In the genomic region with DNA sequence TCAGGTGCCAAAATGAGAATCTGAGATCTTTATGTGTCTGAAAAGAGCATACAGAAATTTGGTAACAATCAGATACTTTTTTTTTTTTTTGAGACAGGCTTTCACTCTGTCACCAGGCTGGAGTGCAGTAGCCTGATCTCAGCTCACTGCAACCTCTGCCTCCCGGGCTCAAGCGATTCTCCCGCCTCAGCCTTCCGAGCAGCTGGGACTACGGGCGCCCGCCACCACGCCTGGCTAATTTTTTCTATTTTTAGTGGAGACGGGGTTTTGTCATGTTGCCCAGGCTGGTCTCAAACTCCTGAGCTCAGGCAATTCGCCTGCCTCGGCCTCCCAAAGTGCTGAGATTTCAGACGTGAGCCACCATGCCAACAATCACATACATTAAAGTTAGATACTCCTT, we compare ENCODE assay signal across 12 cellular contexts. TPM values are rescaled to one million over a fixed set of nuclear protein-coding genes. Genes with fewer than 3 reads are reported as not detected.
DNase-seq lines count a peak whose midpoint lies in the region; ATAC-seq, FAIRE-seq and TF ChIP-seq lines count a peak whose summit lies in the region.
"Not testable (repeated sequence)": the region's sequence is repeated elsewhere in the genome, so short reads cannot be mapped to it uniquely, and the experiment has no call there.
"Had no signal": no experiment of that assay in that cellular context is flagged by ENCODE, and none has a peak within 500 bp of the region (broad histone marks: within the 10 kb centered on the region; RNA-seq: fewer than 3 reads in every experiment).

No MANE protein-coding gene starts in this region.

- not testable (repeated sequence) for H3K79me2 ChIP-seq in PC-9 (ENCODE audit: low read depth); GM12878 (ENCODE audit: control insufficient read depth, insufficient read depth, low read length)

- not testable (repeated sequence) for H3K9me3 Mint-ChIP-seq in CD4-positive, alpha-beta memory T cell; IgD-negative memory B cell; activated CD8-positive, alpha-beta T cell treated with anti-CD3 and anti-CD28 coated beads for 36 hours; naive thymus-derived CD4-positive, alpha-beta T cell; stimulated activated naive CD8-positive, alpha-beta T cell treated with anti-CD3 and anti-CD28 coated beads, Interleukin-15, amount 100 ng/mL, for 72 hours

- peak overlapping the region in 7 of 8 donors; percentile 20 to 100 (median 71) for H3K4me3 Mint-ChIP-seq in CD4-positive, alpha-beta memory T cell
- peak overlapping the region; percentile 38 to 97 (median 76) for H3K4me3 Mint-ChIP-seq in IgD-negative memory B cell
- peak overlapping the region; percentile 100 for H3K4me3 Mint-ChIP-seq in activated CD8-positive, alpha-beta T cell treated with anti-CD3 and anti-CD28 coated beads for 36 hours
- peak overlapping the region in 5 of 10 donors; percentile 27 to 100 (median 92) for H3K4me3 Mint-ChIP-seq in naive thymus-derived CD4-positive, alpha-beta T cell
- H3K4me3 Mint-ChIP-seq in stimulated activated naive CD8-positive, alpha-beta T cell treated with anti-CD3 and anti-CD28 coated beads, Interleukin-15, amount 100 ng/mL, for 72 hours, result peak overlapping the region; percentile 31 to 97

- peak overlapping the region in 6 of 7 donors; percentile 36 to 100 (median 99) for H3K27ac Mint-ChIP-seq in CD4-positive, alpha-beta memory T cell
- peak overlapping the region; percentile 53 to 97 (median 92) for H3K27ac Mint-ChIP-seq in IgD-negative memory B cell
- H3K27ac Mint-ChIP-seq in activated CD8-positive, alpha-beta T cell treated with anti-CD3 and anti-CD28 coated beads for 36 hours, result peak overlapping the region; percentile 100
- peak overlapping the region in 5 of 9 donors; percentile 33 to 96 (median 94) for H3K27ac Mint-ChIP-seq in naive thymus-derived CD4-positive, alpha-beta T cell
- not testable (repeated sequence) for H3K27ac Mint-ChIP-seq in stimulated activated naive CD8-positive, alpha-beta T cell treated with anti-CD3 and anti-CD28 coated beads, Interleukin-15, amount 100 ng/mL, for 72 hours

- not testable (repeated sequence) for TF ChIP-seq CTCF in PC-9 (conservative IDR thresholded peaks at IDR 0.05); activated CD8-positive, alpha-beta T cell treated with anti-CD3 and anti-CD28 coated beads for 36 hours (IDR thresholded peaks at IDR 0.05); GM12878 (IDR thresholded peaks at IDR 0.05 in 2 of 3, conservative IDR thresholded peaks at IDR 0.05 in 1 of 3; ENCODE audit: control insufficient read depth in 2 of 3, extremely low read depth in 1 of 3, insufficient read depth in 1 of 3, low read depth in 3 of 3, low read length in 3 of 3)

- TF ChIP-seq RAD21 in GM12878 (IDR thresholded peaks at IDR 0.05; ENCODE audit: insufficient read depth, low read depth, low read length), result not testable (repeated sequence)

- not testable (repeated sequence) for ATAC-seq in activated CD8-positive, alpha-beta T cell treated with anti-CD3 and anti-CD28 coated beads for 36 hours; naive thymus-derived CD4-positive, alpha-beta T cell; stimulated activated naive CD8-positive, alpha-beta T cell treated with anti-CD3 and anti-CD28 coated beads, Interleukin-15, amount 100 ng/mL, for 72 hours
- peak; percentile 9; the same call in 2 of the 3 replicates for ATAC-seq in GM12878
- ATAC-seq in left ventricle myocardium superior, result peak; percentile 17

- H3K4me1 Mint-ChIP-seq in CD4-positive, alpha-beta memory T cell, result peaks cover 43 to 84% (median 65%) of the 10 kb centered on the region in 4 donors
- peaks cover 43 to 63% (median 58%) of the 10 kb centered on the region in 3 donors for H3K4me1 Mint-ChIP-seq in IgD-negative memory B cell
- peaks cover 58% of the 10 kb centered on the region for H3K4me1 Mint-ChIP-seq in activated CD8-positive, alpha-beta T cell treated with anti-CD3 and anti-CD28 coated beads for 36 hours (ENCODE audit: low read depth)
- H3K4me1 Mint-ChIP-seq in naive thymus-derived CD4-positive, alpha-beta T cell, result peaks cover 41 to 82% (median 60%) of the 10 kb centered on the region in 7 donors
- peaks cover 71% of the 10 kb centered on the region for H3K4me1 Mint-ChIP-seq in stimulated activated naive CD8-positive, alpha-beta T cell treated with anti-CD3 and anti-CD28 coated beads, Interleukin-15, amount 100 ng/mL, for 72 hours

- RAD21 ChIA-PET in GM12878 (lab: Charles Lee; ENCODE audit: unreplicated experiment), result interaction anchor here (0.6 to 9.6 kb wide), 9 partner anchors 8 to 347 kb away, joined by 3 to 298 read pairs (median 6); partner anchors contain the start of gene RSPH3

- DNase-seq in CD4-positive, alpha-beta memory T cell; PC-9; activated CD8-positive, alpha-beta T cell treated with anti-CD3 and anti-CD28 coated beads for 36 hours; GM12878 (ENCODE audit: low read depth, low spot score); left ventricle myocardium superior; naive thymus-derived CD4-positive, alpha-beta T cell; stimulated activated naive CD8-positive, alpha-beta T cell treated with anti-CD3 and anti-CD28 coated beads, Interleukin-15, amount 100 ng/mL, for 72 hours: not testable (repeated sequence)

- peaks cover 75% of the 10 kb centered on the region for H3K36me3 ChIP-seq in CD4-positive, alpha-beta memory T cell (ENCODE audit: insufficient read depth, low read length)
- not testable (repeated sequence) for H3K36me3 ChIP-seq in PC-9 (ENCODE audit: low read depth)
- H3K36me3 ChIP-seq in GM12878 (ENCODE audit: control insufficient read depth in 2 of 2, insufficient read depth in 2 of 2, low read length in 1 of 2), result peaks cover 10 to 20% of the 10 kb centered on the region in 2 experiments; a peak in 3 of 4 replicates
- peaks cover 54 to 75% (median 72%) of the 10 kb centered on the region in 3 experiments for H3K36me3 ChIP-seq in naive thymus-derived CD4-positive, alpha-beta T cell (ENCODE audit: control insufficient read depth in 2 of 3, insufficient read depth in 3 of 3, low read length in 3 of 3)

- not testable (repeated sequence) for H4K20me1 ChIP-seq in PC-9 (ENCODE audit: insufficient read depth); GM12878 (ENCODE audit: control insufficient read depth, insufficient read depth)

- not testable (repeated sequence) for FAIRE-seq in GM12878 (lab: Jason Lieb, UNC)

- not testable (repeated sequence) for H2AFZ ChIP-seq in PC-9; GM12878 (ENCODE audit: control insufficient read depth, low read depth, low read length)

- H3K27me3 Mint-ChIP-seq in CD4-positive, alpha-beta memory T cell; IgD-negative memory B cell; activated CD8-positive, alpha-beta T cell treated with anti-CD3 and anti-CD28 coated beads for 36 hours; naive thymus-derived CD4-positive, alpha-beta T cell; stimulated activated naive CD8-positive, alpha-beta T cell treated with anti-CD3 and anti-CD28 coated beads, Interleukin-15, amount 100 ng/mL, for 72 hours: not testable (repeated sequence)

- peak overlapping the region; percentile 40 for H3K27ac ChIP-seq in CD4-positive, alpha-beta memory T cell (ENCODE audit: low read depth, low read length)
- H3K27ac ChIP-seq in PC-9 (peak overlapping the region; percentile 73; the same call in 1 of the 2 replicates), GM12878 (ENCODE audit: control insufficient read depth, insufficient read depth) (peak overlapping the region; percentile 89)
- peak overlapping the region; percentile 16 for H3K27ac ChIP-seq in naive thymus-derived CD4-positive, alpha-beta T cell (ENCODE audit: low read depth, low read length)

- H3K9me3 ChIP-seq in CD4-positive, alpha-beta memory T cell (ENCODE audit: control insufficient read depth in 1 of 2, low read length in 2 of 2); PC-9 (ENCODE audit: insufficient read depth, low read depth); GM12878 (replicated peaks; ENCODE audit: control insufficient read depth, insufficient read depth, low read length); naive thymus-derived CD4-positive, alpha-beta T cell (ENCODE audit: control insufficient read depth in 2 of 3, low read length in 3 of 3): not testable (repeated sequence)

- POLR2A ChIA-PET in CD4-positive, alpha-beta memory T cell (lab: Charles Lee; ENCODE audit: partially characterized antibody), result interaction anchor here (0.7 to 17.5 kb wide), 8 partner anchors 21 to 185 kb away, joined by 3 to 651 read pairs (median 4); no protein-coding TSS in a partner anchor
- POLR2A ChIA-PET in PC-9 (lab: Charles Lee; ENCODE audit: unreplicated experiment), result not testable (repeated sequence)
- POLR2A ChIA-PET in activated CD8-positive, alpha-beta T cell treated with anti-CD3 and anti-CD28 coated beads for 36 hours (lab: Charles Lee), result interaction anchor here (2.0 to 15.6 kb wide), 5 partner anchors 16 to 60 kb away, joined by 12 to 766 read pairs (median 207); partner anchors contain the start of gene RSPH3
- POLR2A ChIA-PET in GM12878 (lab: Charles Lee), result interaction anchor here (0.6 to 5.5 kb wide), 5 partner anchors 14 to 396 kb away, joined by 4 to 79 read pairs (median 4); no protein-coding TSS in a partner anchor
- POLR2A ChIA-PET in naive thymus-derived CD4-positive, alpha-beta T cell (lab: Charles Lee), result interaction anchor here (0.5 to 13.6 kb wide), 3 partner anchors 9 to 69 kb away, joined by 4 to 267 read pairs (median 4); no protein-coding TSS in a partner anchor

- H3K4me2 ChIP-seq in PC-9, result not testable (repeated sequence)
- H3K4me2 ChIP-seq in GM12878 (ENCODE audit: control insufficient read depth, insufficient read depth), result peak overlapping the region; percentile 63

- TF ChIP-seq POLR2A in GM12878 (IDR thresholded peaks at IDR 0.05; ENCODE audit: low read depth, low read length), result not testable (repeated sequence)

- 1% methylated on average over 12 of the region's 12 CpGs for WGBS in GM12878 (ENCODE audit: insufficient coverage, insufficient replicate concordance, low lambda C conversion rate, missing lambda C conversion rate)

- peak overlapping the region; percentile 24; the same call in 1 of the 2 replicates for H3K9ac ChIP-seq in GM12878 (ENCODE audit: control insufficient read depth, insufficient read depth, low read length)

- not testable (repeated sequence) for H3K9me2 ChIP-seq in PC-9 (ENCODE audit: insufficient read depth)

- intact Hi-C loops in CD4-positive, alpha-beta memory T cell (cut with micrococcal nuclease), result loop anchor here (2.0 kb wide), 1 partner anchor 20 kb away; no protein-coding TSS in a partner anchor
- intact Hi-C loops in PC-9 (cut with micrococcal nuclease; ENCODE audit: unreplicated experiment); GM12878 (cut with micrococcal nuclease; ENCODE audit: unreplicated experiment); left ventricle myocardium superior (cut with micrococcal nuclease): not testable (repeated sequence)
- intact Hi-C loops in activated CD8-positive, alpha-beta T cell treated with anti-CD3 and anti-CD28 coated beads for 36 hours (cut with micrococcal nuclease), result loop anchor here (2.0 kb wide), 1 partner anchor 20 kb away; no protein-coding TSS in a partner anchor
- intact Hi-C loops in naive thymus-derived CD4-positive, alpha-beta T cell (cut with micrococcal nuclease), result loop anchor here in 1 of 2 donors (2.0 kb wide), 1 partner anchor 20 kb away; no protein-coding TSS in a partner anchor

- H3K4me3 ChIP-seq in CD4-positive, alpha-beta memory T cell (ENCODE audit: low read length in 2 of 2); PC-9; GM12878; naive thymus-derived CD4-positive, alpha-beta T cell (ENCODE audit: low read length): not testable (repeated sequence)

- TF ChIP-seq EP300 in GM12878 (IDR thresholded peaks at IDR 0.05; ENCODE audit: borderline replicate concordance in 1 of 2, control insufficient read depth in 1 of 2, low read depth in 2 of 2, low read length in 2 of 2), result not testable (repeated sequence)

- in situ Hi-C loops in GM12878 (cut with MboI), result not testable (repeated sequence)

- SMC1A ChIA-PET in GM12878 (lab: Charles Lee; ENCODE audit: uncharacterized antibody, unreplicated experiment), result interaction anchor here (0.6 to 14.9 kb wide), 10 partner anchors 9 to 97 kb away, joined by 3 to 415 read pairs (median 28); partner anchors contain the start of gene RSPH3

- H3K4me1 ChIP-seq in CD4-positive, alpha-beta memory T cell (ENCODE audit: insufficient read depth, low read length), result peaks cover 75% of the 10 kb centered on the region
- H3K4me1 ChIP-seq in PC-9 (replicated peaks; ENCODE audit: insufficient read depth) (peaks cover 14% of the 10 kb centered on the region), GM12878 (ENCODE audit: control insufficient read depth, insufficient read depth, low read length) (peaks cover 39% of the 10 kb centered on the region)
- peaks cover 42 to 66% of the 10 kb centered on the region in 2 donors for H3K4me1 ChIP-seq in naive thymus-derived CD4-positive, alpha-beta T cell (ENCODE audit: control insufficient read depth in 2 of 2, insufficient read depth in 2 of 2, low read length in 2 of 2)

- BruUV-seq in PC-9 (replicated peaks; lab: Mats Ljungman, UMichigan); GM12878 (replicated peaks; lab: Mats Ljungman, UMichigan): not testable (repeated sequence)

- CTCF ChIA-PET in CD4-positive, alpha-beta memory T cell (lab: Charles Lee; ENCODE audit: partially characterized antibody), result interaction anchor here (1.6 to 14.2 kb wide), 4 partner anchors 20 to 68 kb away, joined by 4 to 333 read pairs (median 112); no protein-coding TSS in a partner anchor
- CTCF ChIA-PET in PC-9 (lab: Charles Lee) (interaction anchor here (1.2 kb wide), 1 partner anchor 29 kb away, joined by 4 read pairs; no protein-coding TSS in a partner anchor), GM12878 (lab: Yijun Ruan, JAX) (interaction anchor here (0.6 to 16.7 kb wide), 5 partner anchors 14 to 96 kb away, joined by 3 to 481 read pairs (median 9); no protein-coding TSS in a partner anchor)
- CTCF ChIA-PET in activated CD8-positive, alpha-beta T cell treated with anti-CD3 and anti-CD28 coated beads for 36 hours (lab: Charles Lee), result interaction anchor here (1.3 to 15.5 kb wide), 6 partner anchors 20 to 72 kb away, joined by 3 to 289 read pairs (median 23); no protein-coding TSS in a partner anchor
- CTCF ChIA-PET in naive thymus-derived CD4-positive, alpha-beta T cell (lab: Charles Lee), result interaction anchor here (1.4 kb wide), 1 partner anchor 72 kb away, joined by 4 read pairs; no protein-coding TSS in a partner anchor

- peaks cover 78 to 87% of the 10 kb centered on the region in 2 donors for H3K36me3 Mint-ChIP-seq in CD4-positive, alpha-beta memory T cell
- H3K36me3 Mint-ChIP-seq in IgD-negative memory B cell, result peaks cover 27% of the 10 kb centered on the region
- peaks cover 85% of the 10 kb centered on the region for H3K36me3 Mint-ChIP-seq in activated CD8-positive, alpha-beta T cell treated with anti-CD3 and anti-CD28 coated beads for 36 hours (ENCODE audit: low read depth)
- H3K36me3 Mint-ChIP-seq in naive thymus-derived CD4-positive, alpha-beta T cell, result peaks cover 21 to 74% (median 65%) of the 10 kb centered on the region in 5 donors

- H3K27me3 ChIP-seq in CD4-positive, alpha-beta memory T cell (ENCODE audit: insufficient read depth, low read length); PC-9 (ENCODE audit: insufficient read depth, low read depth); GM12878 (replicated peaks in 1 of 2; ENCODE audit: control insufficient read depth in 2 of 2, insufficient read depth in 2 of 2, low read length in 1 of 2); naive thymus-derived CD4-positive, alpha-beta T cell (ENCODE audit: control insufficient read depth in 2 of 2, insufficient read depth in 2 of 2, low read length in 2 of 2): not testable (repeated sequence)

- not testable (repeated sequence) for H3F3A ChIP-seq in PC-9 (ENCODE audit: insufficient read depth, low read depth)

RNA-seq across cellular contexts. Expression of gene TAGAP, which starts 6.5 kb away (rescaled TPM):
- total RNA-seq in CD4-positive, alpha-beta memory T cell, result 100 to 1,000 TPM; 160 to 161 TPM
- polyA plus RNA-seq in CD4-positive, alpha-beta memory T cell, result 100 to 1,000 TPM; 215 to 276 TPM
- polyA plus RNA-seq in IgD-negative memory B cell (157 TPM), GM12878 (2011; rRNA removed) (12.8 and 15.1 TPM in 2 replicates), GM12878 (2014; fragmentation: Illumina TruSeq; extraction: Trizol) (25.5 and 36.9 TPM in 2 replicates), GM12878 (2014; fragmentation: Nextera tagmentation; extraction: Ambion mirVana) (1 to 10 TPM; 5.3 to 5.4 TPM), GM12878 (2014; rRNA removed) (20.0 and 23.1 TPM in 2 replicates), GM12878 (2016; fragmentation: Nextera tagmentation; extraction: Ambion mirVana) (10 to 100 TPM in 1 of 2 experiments, 1 to 10 TPM in 1; 9.5 to 11.2 TPM)
- total RNA-seq in PC-9 (2021) (0.23 TPM in 1 of 2 replicates, not detected in the other), GM12878 (2014; rRNA removed) (27.4 and 30.8 TPM in 2 replicates), GM12878 (2014; rRNA removed; fragmentation: Illumina TruSeq; extraction: Trizol) (22.7 and 25.2 TPM in 2 replicates), GM12878 (2021) (27.2 and 28.8 TPM in 2 replicates), left ventricle myocardium superior (2.1 TPM)
- total RNA-seq in activated CD8-positive, alpha-beta T cell treated with anti-CD3 and anti-CD28 coated beads for 36 hours, result 100 to 1,000 TPM; 112 to 113 TPM
- total RNA-seq in GM12878 (2013; cell fraction: nucleolus; rRNA removed), result 12.4 and 13.6 TPM in 2 replicates
- polyA plus RNA-seq in GM12878 (2011; ENCODE audit: low read depth), result 1.7 TPM
- polyA plus RNA-seq in GM12878 (2011; cell fraction: cytosol; rRNA removed), result 12.5 and 13.0 TPM in 2 replicates
- 23.6 and 25.2 TPM in 2 replicates for polyA plus RNA-seq in GM12878 (2011; cell fraction: nucleus; rRNA removed)
- 1.5 and 3.0 TPM in 2 replicates for polyA plus RNA-seq in GM12878 (2012)
- polyA minus RNA-seq in GM12878 (2011; rRNA and poly(A)+ RNA removed), result 32.5 and 38.9 TPM in 2 replicates
- polyA minus RNA-seq in GM12878 (2011; cell fraction: cytosol; rRNA and poly(A)+ RNA removed), result 11.0 and 12.5 TPM in 2 replicates
- polyA minus RNA-seq in GM12878 (2011; cell fraction: nucleus; rRNA and poly(A)+ RNA removed), result 24.4 and 26.3 TPM in 2 replicates
- total RNA-seq in naive thymus-derived CD4-positive, alpha-beta T cell, result 100 to 1,000 TPM in 2 of 5 experiments, 10 to 100 TPM in 3; 53.5 to 222 (median 84.0) TPM
- polyA plus RNA-seq in naive thymus-derived CD4-positive, alpha-beta T cell, result 100 to 1,000 TPM; 151 to 210 TPM
- total RNA-seq: pulmonary artery endothelial cell, RPMI7951 had no signal
- polyA plus RNA-seq: BJ, SK-N-SH had no signal

RNA-seq across cellular contexts. Expression of gene RSPH3, which starts 38.3 kb away (rescaled TPM):
- total RNA-seq in CD4-positive, alpha-beta memory T cell, result 1 to 10 TPM; 3.4 to 3.5 TPM
- 1 to 10 TPM in 1 of 2 donors, under 1 TPM in 1; 0.66 to 3.7 TPM for polyA plus RNA-seq in CD4-positive, alpha-beta memory T cell
- polyA plus RNA-seq in IgD-negative memory B cell, result 4.3 TPM
- 10.9 and 16.6 TPM in 2 replicates for total RNA-seq in PC-9 (2021)
- 1 to 10 TPM; 4.2 TPM for total RNA-seq in activated CD8-positive, alpha-beta T cell treated with anti-CD3 and anti-CD28 coated beads for 36 hours
- total RNA-seq in GM12878 (2013; cell fraction: nucleolus; rRNA removed), result 5.6 and 5.9 TPM in 2 replicates
- 1.4 and 1.9 TPM in 2 replicates for total RNA-seq in GM12878 (2014; rRNA removed)
- total RNA-seq in GM12878 (2014; rRNA removed; fragmentation: Illumina TruSeq; extraction: Trizol), result 1.5 and 1.7 TPM in 2 replicates
- total RNA-seq in GM12878 (2021), result 2.2 and 3.2 TPM in 2 replicates
- 0.62 TPM for polyA plus RNA-seq in GM12878 (2011; ENCODE audit: low read depth)
- polyA plus RNA-seq in GM12878 (2011; rRNA removed), result 1.1 TPM in 2 replicates
- 0.49 and 0.50 TPM in 2 replicates for polyA plus RNA-seq in GM12878 (2011; cell fraction: cytosol; rRNA removed)
- polyA plus RNA-seq in GM12878 (2011; cell fraction: nucleus; rRNA removed), result 1.0 and 1.5 TPM in 2 replicates
- polyA plus RNA-seq in GM12878 (2012), result 1.1 and 1.6 TPM in 2 replicates
- polyA plus RNA-seq in GM12878 (2014; fragmentation: Illumina TruSeq; extraction: Trizol), result 1.6 and 2.3 TPM in 2 replicates
- under 1 TPM; 0.40 to 0.51 TPM for polyA plus RNA-seq in GM12878 (2014; fragmentation: Nextera tagmentation; extraction: Ambion mirVana)
- 0.90 and 1.1 TPM in 2 replicates for polyA plus RNA-seq in GM12878 (2014; rRNA removed)
- 1 to 10 TPM; 3.0 to 3.5 TPM for polyA plus RNA-seq in GM12878 (2016; fragmentation: Nextera tagmentation; extraction: Ambion mirVana)
- polyA minus RNA-seq in GM12878 (2011; rRNA and poly(A)+ RNA removed), result 1.2 and 2.8 TPM in 2 replicates
- 1.0 and 1.1 TPM in 2 replicates for polyA minus RNA-seq in GM12878 (2011; cell fraction: cytosol; rRNA and poly(A)+ RNA removed)
- 0.97 and 1.2 TPM in 2 replicates for polyA minus RNA-seq in GM12878 (2011; cell fraction: nucleus; rRNA and poly(A)+ RNA removed)
- 12.1 TPM for total RNA-seq in left ventricle myocardium superior
- total RNA-seq in naive thymus-derived CD4-positive, alpha-beta T cell, result 1 to 10 TPM; 1.3 to 3.6 (median 2.7) TPM
- polyA plus RNA-seq in naive thymus-derived CD4-positive, alpha-beta T cell, result 1 to 10 TPM; 2.1 to 2.4 TPM

Comparison
In these comparisons a context has a peak if more than half of its experiments do, and no peak if none do; other contexts are left out.
1. H3K27ac ChIP-seq: peak in every context shown above with its lines; median percentile 89 in GM12878; 73 in PC-9; 40 in CD4-positive, alpha-beta memory T cell; 16 in naive thymus-derived CD4-positive, alpha-beta T cell.